In the genomic region with DNA sequence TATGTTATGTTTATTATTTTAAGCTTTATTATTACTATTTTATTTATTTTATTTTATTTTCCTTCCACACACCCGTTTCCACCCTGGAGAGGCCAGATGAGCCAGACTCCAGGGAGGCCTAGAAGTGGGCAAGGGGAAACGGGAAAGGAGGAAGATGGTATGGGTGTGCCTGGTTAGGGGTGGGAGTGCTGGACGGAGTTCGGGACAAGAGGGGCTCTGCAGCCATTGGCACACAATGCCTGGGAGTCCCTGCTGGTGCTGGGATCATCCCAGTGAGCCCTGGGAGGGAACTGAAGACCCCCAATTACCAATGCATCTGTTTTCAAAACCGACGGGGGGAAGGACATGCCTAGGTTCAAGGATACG, we compare ENCODE assay signal across 1 cellular context.
TF ChIP-seq lines count a peak whose summit lies in the region.

No MANE protein-coding gene starts in this region.

TF ChIP-seq in HepG2, 621 proteins besides CTCF, POLR2A, EP300 and RAD21 (continued from another document):
- TF ChIP-seq SNAPC4 (CRISPR knock-in tag; IDR thresholded peaks at IDR 0.05) (no peak), THAP11 (CRISPR knock-in tag; IDR thresholded peaks at IDR 0.05) (no peak), HOXA7 (CRISPR knock-in tag; IDR thresholded peaks at IDR 0.05) (no peak), TEF (CRISPR knock-in tag; IDR thresholded peaks at IDR 0.05) (no peak), NFE2L1 (CRISPR knock-in tag; IDR thresholded peaks at IDR 0.05; ENCODE audit: borderline replicate concordance) (no peak), ZNF616 (CRISPR knock-in tag; IDR thresholded peaks at IDR 0.05; ENCODE audit: low read depth) (no peak), ZFP90 (CRISPR knock-in tag; IDR thresholded peaks at IDR 0.05; ENCODE audit: borderline replicate concordance) (no peak), MLX (CRISPR knock-in tag; IDR thresholded peaks at IDR 0.05) (no peak), SRSF9 (IDR thresholded peaks at IDR 0.05; ENCODE audit: borderline replicate concordance, insufficient read depth, low read depth, low read length, poor library complexity, severe bottlenecking) (no peak), TEAD3 (CRISPR knock-in tag; optimal IDR thresholded peaks at IDR 0.05; ENCODE audit: borderline replicate concordance) (no peak)
